In the genomic region with DNA sequence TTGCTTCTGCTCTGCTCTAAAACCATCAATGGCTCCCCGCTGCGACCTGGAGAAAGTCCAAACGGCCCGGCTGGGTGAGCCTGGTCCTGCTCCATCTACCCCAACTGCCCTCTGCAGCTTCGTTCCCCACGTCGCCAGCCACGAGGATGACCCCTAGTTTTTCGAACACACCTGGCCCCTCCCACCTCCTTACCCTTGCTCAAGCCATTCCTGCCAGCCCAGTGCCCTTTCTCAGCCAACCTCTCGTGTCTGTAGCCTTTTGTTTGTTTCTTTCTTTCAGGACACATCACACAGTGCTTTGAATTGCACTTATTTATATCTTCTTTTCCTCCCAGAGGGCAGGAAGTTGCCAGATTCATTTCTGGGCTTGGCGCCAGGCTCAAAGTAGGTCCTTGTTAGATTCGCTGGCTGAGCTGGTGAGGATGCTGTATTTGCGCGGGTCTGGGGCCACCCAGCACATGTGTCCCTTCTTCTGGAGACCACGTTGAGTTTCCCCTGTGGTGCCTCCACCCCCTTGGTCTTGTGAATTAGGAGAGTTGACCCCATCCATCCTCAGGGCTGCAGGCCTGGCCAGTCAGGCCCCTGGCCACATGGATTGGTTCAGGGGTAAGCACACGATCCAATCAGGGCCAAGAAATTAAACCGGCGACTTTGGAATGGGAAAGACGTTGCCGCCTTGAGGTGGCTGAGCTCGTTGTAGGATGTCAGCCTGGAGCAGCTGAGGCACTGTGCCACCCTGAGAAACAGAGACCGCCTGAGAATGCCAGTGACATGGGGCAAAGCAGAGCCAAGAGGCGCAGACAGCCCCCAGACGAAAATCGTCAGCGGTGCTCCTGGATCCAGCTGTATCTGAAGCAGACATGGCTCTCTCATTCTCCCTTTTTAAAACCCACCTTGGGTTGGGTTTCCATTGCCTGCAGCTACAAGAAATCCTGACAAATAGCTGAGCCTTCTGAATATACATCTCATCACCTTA, we compare ENCODE assay signal across 1 cellular context.
TF ChIP-seq lines count a peak whose summit lies in the region.

No MANE protein-coding gene starts in this region.

TF ChIP-seq in SK-N-SH, 30 proteins besides CTCF, POLR2A, EP300 and RAD21:
- TF ChIP-seq, protein P1, sequence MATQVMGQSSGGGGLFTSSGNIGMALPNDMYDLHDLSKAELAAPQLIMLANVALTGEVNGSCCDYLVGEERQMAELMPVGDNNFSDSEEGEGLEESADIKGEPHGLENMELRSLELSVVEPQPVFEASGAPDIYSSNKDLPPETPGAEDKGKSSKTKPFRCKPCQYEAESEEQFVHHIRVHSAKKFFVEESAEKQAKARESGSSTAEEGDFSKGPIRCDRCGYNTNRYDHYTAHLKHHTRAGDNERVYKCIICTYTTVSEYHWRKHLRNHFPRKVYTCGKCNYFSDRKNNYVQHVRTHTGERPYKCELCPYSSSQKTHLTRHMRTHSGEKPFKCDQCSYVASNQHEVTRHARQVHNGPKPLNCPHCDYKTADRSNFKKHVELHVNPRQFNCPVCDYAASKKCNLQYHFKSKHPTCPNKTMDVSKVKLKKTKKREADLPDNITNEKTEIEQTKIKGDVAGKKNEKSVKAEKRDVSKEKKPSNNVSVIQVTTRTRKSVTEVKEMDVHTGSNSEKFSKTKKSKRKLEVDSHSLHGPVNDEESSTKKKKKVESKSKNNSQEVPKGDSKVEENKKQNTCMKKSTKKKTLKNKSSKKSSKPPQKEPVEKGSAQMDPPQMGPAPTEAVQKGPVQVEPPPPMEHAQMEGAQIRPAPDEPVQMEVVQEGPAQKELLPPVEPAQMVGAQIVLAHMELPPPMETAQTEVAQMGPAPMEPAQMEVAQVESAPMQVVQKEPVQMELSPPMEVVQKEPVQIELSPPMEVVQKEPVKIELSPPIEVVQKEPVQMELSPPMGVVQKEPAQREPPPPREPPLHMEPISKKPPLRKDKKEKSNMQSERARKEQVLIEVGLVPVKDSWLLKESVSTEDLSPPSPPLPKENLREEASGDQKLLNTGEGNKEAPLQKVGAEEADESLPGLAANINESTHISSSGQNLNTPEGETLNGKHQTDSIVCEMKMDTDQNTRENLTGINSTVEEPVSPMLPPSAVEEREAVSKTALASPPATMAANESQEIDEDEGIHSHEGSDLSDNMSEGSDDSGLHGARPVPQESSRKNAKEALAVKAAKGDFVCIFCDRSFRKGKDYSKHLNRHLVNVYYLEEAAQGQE (IDR thresholded peaks at IDR 0.05; ENCODE audit: low read depth, low read length) = no peak
- TF ChIP-seq, protein P2, sequence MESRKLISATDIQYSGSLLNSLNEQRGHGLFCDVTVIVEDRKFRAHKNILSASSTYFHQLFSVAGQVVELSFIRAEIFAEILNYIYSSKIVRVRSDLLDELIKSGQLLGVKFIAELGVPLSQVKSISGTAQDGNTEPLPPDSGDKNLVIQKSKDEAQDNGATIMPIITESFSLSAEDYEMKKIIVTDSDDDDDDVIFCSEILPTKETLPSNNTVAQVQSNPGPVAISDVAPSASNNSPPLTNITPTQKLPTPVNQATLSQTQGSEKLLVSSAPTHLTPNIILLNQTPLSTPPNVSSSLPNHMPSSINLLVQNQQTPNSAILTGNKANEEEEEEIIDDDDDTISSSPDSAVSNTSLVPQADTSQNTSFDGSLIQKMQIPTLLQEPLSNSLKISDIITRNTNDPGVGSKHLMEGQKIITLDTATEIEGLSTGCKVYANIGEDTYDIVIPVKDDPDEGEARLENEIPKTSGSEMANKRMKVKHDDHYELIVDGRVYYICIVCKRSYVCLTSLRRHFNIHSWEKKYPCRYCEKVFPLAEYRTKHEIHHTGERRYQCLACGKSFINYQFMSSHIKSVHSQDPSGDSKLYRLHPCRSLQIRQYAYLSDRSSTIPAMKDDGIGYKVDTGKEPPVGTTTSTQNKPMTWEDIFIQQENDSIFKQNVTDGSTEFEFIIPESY (IDR thresholded peaks at IDR 0.05; ENCODE audit: borderline replicate concordance, low read depth) = no peak
- TF ChIP-seq ELF1 (IDR thresholded peaks at IDR 0.05) (no peak), CHD2 (IDR thresholded peaks at IDR 0.05; ENCODE audit: low read length, partially characterized antibody) (no peak), FOXJ3 (CRISPR knock-in tag; IDR thresholded peaks at IDR 0.05) (peak; percentile 64; the same call in 1 of the 2 replicates), RFX5 (IDR thresholded peaks at IDR 0.05; ENCODE audit: low read length) (0 out of 2 replicates have a peak, but pooled peaks have one; percentile 40), POLR2AphosphoS5 (IDR thresholded peaks at IDR 0.05; ENCODE audit: low read depth, low read length) (no peak), SMC3 (IDR thresholded peaks at IDR 0.05; ENCODE audit: low read depth, low read length) (peak; percentile 14; the same call in 1 of the 2 replicates), FOSL2 (IDR thresholded peaks at IDR 0.05; ENCODE audit: borderline replicate concordance, low read depth) (no peak), RXRA (IDR thresholded peaks at IDR 0.05; ENCODE audit: borderline replicate concordance, low read depth) (no peak), GABPA (IDR thresholded peaks at IDR 0.05; ENCODE audit: low read depth) (no peak), GATA2 (CRISPR knock-in tag; IDR thresholded peaks at IDR 0.05) (peak; percentile 21; the same call in 1 of the 2 replicates), TCF12 (IDR thresholded peaks at IDR 0.05) (peak; percentile 23; the same call in 1 of the 2 replicates), FOXM1 (IDR thresholded peaks at IDR 0.05; ENCODE audit: low read depth) (no peak), JUND (IDR thresholded peaks at IDR 0.05) (no peak), NFIC (IDR thresholded peaks at IDR 0.05; ENCODE audit: borderline replicate concordance) (peak; percentile 80), MXI1 (IDR thresholded peaks at IDR 0.05; ENCODE audit: low read depth, low read length) (peak; percentile 82), RCOR1 (IDR thresholded peaks at IDR 0.05; ENCODE audit: low read length) (peak; percentile 19; the same call in 1 of the 2 replicates)
- TF ChIP-seq, protein P3, sequence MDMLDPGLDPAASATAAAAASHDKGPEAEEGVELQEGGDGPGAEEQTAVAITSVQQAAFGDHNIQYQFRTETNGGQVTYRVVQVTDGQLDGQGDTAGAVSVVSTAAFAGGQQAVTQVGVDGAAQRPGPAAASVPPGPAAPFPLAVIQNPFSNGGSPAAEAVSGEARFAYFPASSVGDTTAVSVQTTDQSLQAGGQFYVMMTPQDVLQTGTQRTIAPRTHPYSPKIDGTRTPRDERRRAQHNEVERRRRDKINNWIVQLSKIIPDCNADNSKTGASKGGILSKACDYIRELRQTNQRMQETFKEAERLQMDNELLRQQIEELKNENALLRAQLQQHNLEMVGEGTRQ (IDR thresholded peaks at IDR 0.05; ENCODE audit: borderline replicate concordance, low read depth, low read length) = no peak
- TF ChIP-seq, protein P4, sequence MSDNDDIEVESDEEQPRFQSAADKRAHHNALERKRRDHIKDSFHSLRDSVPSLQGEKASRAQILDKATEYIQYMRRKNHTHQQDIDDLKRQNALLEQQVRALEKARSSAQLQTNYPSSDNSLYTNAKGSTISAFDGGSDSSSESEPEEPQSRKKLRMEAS (IDR thresholded peaks at IDR 0.05; ENCODE audit: low read depth) = peak; percentile 19; the same call in 1 of the 2 replicates
- TF ChIP-seq, protein P5, sequence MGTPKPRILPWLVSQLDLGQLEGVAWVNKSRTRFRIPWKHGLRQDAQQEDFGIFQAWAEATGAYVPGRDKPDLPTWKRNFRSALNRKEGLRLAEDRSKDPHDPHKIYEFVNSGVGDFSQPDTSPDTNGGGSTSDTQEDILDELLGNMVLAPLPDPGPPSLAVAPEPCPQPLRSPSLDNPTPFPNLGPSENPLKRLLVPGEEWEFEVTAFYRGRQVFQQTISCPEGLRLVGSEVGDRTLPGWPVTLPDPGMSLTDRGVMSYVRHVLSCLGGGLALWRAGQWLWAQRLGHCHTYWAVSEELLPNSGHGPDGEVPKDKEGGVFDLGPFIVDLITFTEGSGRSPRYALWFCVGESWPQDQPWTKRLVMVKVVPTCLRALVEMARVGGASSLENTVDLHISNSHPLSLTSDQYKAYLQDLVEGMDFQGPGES (IDR thresholded peaks at IDR 0.05; ENCODE audit: low read depth, low read length) = no peak
- TF ChIP-seq, protein P6, sequence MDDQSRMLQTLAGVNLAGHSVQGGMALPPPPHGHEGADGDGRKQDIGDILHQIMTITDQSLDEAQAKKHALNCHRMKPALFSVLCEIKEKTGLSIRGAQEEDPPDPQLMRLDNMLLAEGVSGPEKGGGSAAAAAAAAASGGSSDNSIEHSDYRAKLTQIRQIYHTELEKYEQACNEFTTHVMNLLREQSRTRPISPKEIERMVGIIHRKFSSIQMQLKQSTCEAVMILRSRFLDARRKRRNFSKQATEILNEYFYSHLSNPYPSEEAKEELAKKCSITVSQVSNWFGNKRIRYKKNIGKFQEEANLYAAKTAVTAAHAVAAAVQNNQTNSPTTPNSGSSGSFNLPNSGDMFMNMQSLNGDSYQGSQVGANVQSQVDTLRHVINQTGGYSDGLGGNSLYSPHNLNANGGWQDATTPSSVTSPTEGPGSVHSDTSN (IDR thresholded peaks at IDR 0.05) = no peak
TF ChIP-seq in SK-N-SH: peak in this region for 9.
